Comparison of ENCODE assay signal across 10 cellular contexts in genomic region chr9:136942881-136943230, GRCh38. TPM values are rescaled to one million over a fixed set of nuclear protein-coding genes. Genes with fewer than 3 reads are reported as not detected.
DNase-seq lines count a peak whose midpoint lies in the region; ATAC-seq, FAIRE-seq and TF ChIP-seq lines count a peak whose summit lies in the region.
"Had no signal": no experiment of that assay in that cellular context is flagged by ENCODE, and none has a peak within 500 bp of the region (broad histone marks: within the 10 kb centered on the region; RNA-seq: fewer than 3 reads in every experiment).

No MANE protein-coding gene starts in this region.

- no peaks in the 10 kb centered on the region for H4K20me1 ChIP-seq in K562 (replicated peaks; ENCODE audit: control insufficient read depth, insufficient read depth, low read length)

- no peak for TF ChIP-seq EP300 in K562 (IDR thresholded peaks at IDR 0.05; ENCODE audit: low read length)

- no peak for FAIRE-seq in K562 (lab: Jason Lieb, UNC)

- no peaks in the 10 kb centered on the region for H3K27me3 Mint-ChIP-seq in stimulated activated naive CD8-positive, alpha-beta T cell treated with anti-CD3 and anti-CD28 coated beads, Interleukin-15, Interleukin-2, amounts not matched to agents 100 ng/mL and 50 ng/mL, for 24 hours
- H3K27me3 Mint-ChIP-seq: naive B cell had no signal

- ATAC-seq in stimulated activated naive CD8-positive, alpha-beta T cell treated with anti-CD3 and anti-CD28 coated beads, Interleukin-15, Interleukin-2, amounts not matched to agents 100 U/mL and 50 U/mL, for 24 hours: no peak
- ATAC-seq in K562 (no peak), HG03135 (IDR thresholded peaks at IDR 0.05; ENCODE audit: unreplicated experiment) (no peak)
- ATAC-seq in activated CD4-positive, CD25-positive, alpha-beta regulatory T cell treated with anti-CD3 and anti-CD28 coated beads, Interleukin-2, amount 50 U/mL, for 24 hours: no peak

- POLR2A ChIA-PET in K562 (lab: Yijun Ruan, JAX): interaction anchor here (0.6 kb wide), 1 partner anchor 105 kb away, joined by 4 read pairs; no protein-coding TSS in a partner anchor

- no peaks in the 10 kb centered on the region for H3K9me3 Mint-ChIP-seq in stimulated activated naive CD8-positive, alpha-beta T cell treated with anti-CD3 and anti-CD28 coated beads, Interleukin-15, Interleukin-2, amounts not matched to agents 100 ng/mL and 50 ng/mL, for 24 hours
- H3K9me3 Mint-ChIP-seq: naive B cell had no signal

- H3K4me3 ChIP-seq in K562 (peak overlapping the region; percentile 95), mesodermal cell (ENCODE audit: extremely low read depth, insufficient read depth, low read length, poor library complexity, severe bottlenecking) (peak overlapping the region; percentile 82)

- H3K4me1 ChIP-seq in K562 (replicated peaks in 1 of 2; ENCODE audit: control insufficient read depth in 2 of 2, insufficient read depth in 2 of 2, low read length in 2 of 2) (peaks cover 20 to 87% of the 10 kb centered on the region in 2 experiments), mesodermal cell (ENCODE audit: control insufficient read depth, insufficient read depth, low read length, poor library complexity, severe bottlenecking) (peaks cover 4% of the 10 kb centered on the region)

- 91% methylated on average over 13 of the region's 16 CpGs for WGBS in K562 (ENCODE audit: insufficient coverage, low coverage, missing lambda C conversion rate)
- 98 to 100% methylated on average over 7 to 12 of the region's 16 CpGs for WGBS in mesodermal cell (ENCODE audit: insufficient coverage in 2 of 2), 2 experiments

- CTCF ChIA-PET in K562 (lab: Yijun Ruan, JAX; ENCODE audit: low intra/inter-chr PET ratio): interaction anchor here (0.6 kb wide), 1 partner anchor 96 kb away, joined by 3 read pairs; no protein-coding TSS in a partner anchor

- DNase-seq in stimulated activated naive CD8-positive, alpha-beta T cell treated with anti-CD3 and anti-CD28 coated beads, Interleukin-15, Interleukin-2, amounts not matched to agents 100 U/mL and 50 U/mL, for 24 hours: no peak
- DNase-seq in K562 (ENCODE audit: extremely low read depth in 1 of 4, low spot score in 3 of 4): no peak
- no peak for DNase-seq in DMS79 (lab: John Stamatoyannopoulos, UW)
- DNase-seq in NCI-H146 treated with DMSO at 0.1 percent for 48 hours (lab: John Stamatoyannopoulos, UW; ENCODE audit: unreplicated experiment): no peak
- DNase-seq: KBM-7, naive B cell had no signal

- H3K4me2 ChIP-seq in K562 (ENCODE audit: insufficient read depth, low read length): peak overlapping the region; percentile 88; the same call in 1 of the 2 replicates

- no TSS peak for BruUV-seq in K562 (replicated peaks; lab: Mats Ljungman, UMichigan)

- intact Hi-C loops in K562 (cut with micrococcal nuclease): loop anchor here (5.0 kb wide), 1 partner anchor 96 kb away; the partner anchor contains the start of gene PHPT1

- no peak overlapping the region for H2AFZ ChIP-seq in K562 (ENCODE audit: low read depth, low read length)

- peaks cover 19% of the 10 kb centered on the region for H3K36me3 Mint-ChIP-seq in stimulated activated naive CD8-positive, alpha-beta T cell treated with anti-CD3 and anti-CD28 coated beads, Interleukin-15, Interleukin-2, amounts not matched to agents 100 ng/mL and 50 ng/mL, for 24 hours (ENCODE audit: low read depth)

- in situ Hi-C loops in K562 (cut with MboI): no loop called here

- TF ChIP-seq POLR2A in K562 (conservative IDR thresholded peaks at IDR 0.05): no peak

- H3K79me2 ChIP-seq in K562 (ENCODE audit: control insufficient read depth, insufficient read depth, low read length): peaks cover 26% of the 10 kb centered on the region

- peaks cover 9% of the 10 kb centered on the region for H3K4me1 Mint-ChIP-seq in stimulated activated naive CD8-positive, alpha-beta T cell treated with anti-CD3 and anti-CD28 coated beads, Interleukin-15, Interleukin-2, amounts not matched to agents 100 ng/mL and 50 ng/mL, for 24 hours (ENCODE audit: low read depth)

- no peaks in the 10 kb centered on the region for H3K27me3 ChIP-seq in K562 (ENCODE audit: control insufficient read depth in 2 of 2, insufficient read depth in 2 of 2, low read length in 2 of 2)

- H3K4me3 Mint-ChIP-seq in stimulated activated naive CD8-positive, alpha-beta T cell treated with anti-CD3 and anti-CD28 coated beads, Interleukin-15, Interleukin-2, amounts not matched to agents 100 ng/mL and 50 ng/mL, for 24 hours: peak overlapping the region; percentile 20

- no peak for TF ChIP-seq RAD21 in K562 (CRISPR knock-in tag; conservative IDR thresholded peaks at IDR 0.05 in 1 of 2, IDR thresholded peaks at IDR 0.05 in 1 of 2)

- peak overlapping the region in 1 of 2 experiments; percentile 98; a peak in 2 of 4 replicates for H3K9ac ChIP-seq in K562 (ENCODE audit: insufficient read depth in 1 of 2, low read depth in 2 of 2, low read length in 2 of 2)

- no peak overlapping the region for H3K27ac ChIP-seq in K562 (ENCODE audit: extremely low read depth, low read depth, low read length)
- H3K27ac ChIP-seq in mesodermal cell (ENCODE audit: low read depth, low read length, severe bottlenecking): no peak overlapping the region

- H3K36me3 ChIP-seq in K562 (ENCODE audit: control insufficient read depth, insufficient read depth, low read length): peaks cover 46% of the 10 kb centered on the region; the same call in 2 of the 3 replicates
- H3K36me3 ChIP-seq in mesodermal cell (ENCODE audit: control insufficient read depth, insufficient read depth, low read length): peaks cover 49% of the 10 kb centered on the region

- no peak overlapping the region for H3K27ac Mint-ChIP-seq in stimulated activated naive CD8-positive, alpha-beta T cell treated with anti-CD3 and anti-CD28 coated beads, Interleukin-15, Interleukin-2, amounts not matched to agents 100 ng/mL and 50 ng/mL, for 24 hours

- H3K9me3 ChIP-seq in K562 (replicated peaks; ENCODE audit: control insufficient read depth, insufficient read depth, low read depth, low read length) (no peaks in the 10 kb centered on the region), mesodermal cell (ENCODE audit: control insufficient read depth, low read length) (no peaks in the 10 kb centered on the region)

- TF ChIP-seq CTCF in K562 (IDR thresholded peaks at IDR 0.05 in 2 of 3, conservative IDR thresholded peaks at IDR 0.05 in 1 of 3; ENCODE audit: insufficient read depth in 2 of 3, low read depth in 1 of 3, low read length in 3 of 3): no peak

- peaks cover 3% of the 10 kb centered on the region for H3K9me1 ChIP-seq in K562 (ENCODE audit: control insufficient read depth, insufficient read depth, low read length)

RNA-seq across cellular contexts. Expression of gene FBXW5, which starts 1.7 kb away (rescaled TPM):
- total RNA-seq in K562 (2011; cell fraction: chromatin; rRNA removed; ENCODE audit: low replicate concordance): 30.2 and 159 TPM in 2 replicates
- 182 and 203 TPM in 2 replicates for total RNA-seq in K562 (2011; cell fraction: nucleolus; rRNA removed)
- 58.6 and 70.2 TPM in 2 replicates for total RNA-seq in K562 (2011; cell fraction: nucleoplasm; rRNA removed)
- total RNA-seq in K562 (2014; rRNA removed) (128 and 144 TPM in 2 replicates), K562 (2014; rRNA removed; fragmentation: Illumina TruSeq; extraction: Trizol) (3.2 and 6.1 TPM in 2 replicates), K562 (2015; rRNA removed; fragmentation: Illumina TruSeq; extraction: Trizol) (37.0 and 40.6 TPM in 2 replicates), K562 (2021) (99.7 and 103 TPM in 2 replicates)
- polyA plus RNA-seq in K562 (2011; rRNA removed) (37.5 and 55.5 TPM in 2 replicates), K562 (2014; fragmentation: Illumina TruSeq; extraction: Trizol) (10.8 and 36.2 TPM in 2 replicates), K562 (2014; fragmentation: Nextera tagmentation; extraction: Ambion mirVana) (1 to 10 TPM in 1 of 2 experiments, under 1 TPM in 1; 0.21 to 1.2 TPM), K562 (2014; rRNA removed) (97.6 and 107 TPM in 2 replicates)
- polyA plus RNA-seq in K562 (2011; cell fraction: cytosol; rRNA removed): 71.8 and 204 TPM in 2 replicates
- 312 and 563 TPM in 2 replicates for polyA plus RNA-seq in K562 (2011; cell fraction: nucleus; rRNA removed)
- polyA plus RNA-seq in K562 (2012): 55.7 and 82.1 TPM in 2 replicates
- 13.6 and 27.8 TPM in 2 replicates for polyA minus RNA-seq in K562 (2011; rRNA and poly(A)+ RNA removed)
- polyA minus RNA-seq in K562 (2011; cell fraction: cytosol; rRNA and poly(A)+ RNA removed): 66.5 and 87.7 TPM in 2 replicates
- polyA minus RNA-seq in K562 (2011; cell fraction: nucleus; rRNA and poly(A)+ RNA removed): 82.3 and 93.4 TPM in 2 replicates
- 65.1 TPM for polyA plus RNA-seq in mesodermal cell (2013, experiment 1 of 2)
- 57.7 TPM for polyA plus RNA-seq in mesodermal cell (2013, experiment 2 of 2)

RNA-seq across cellular contexts. Expression of gene C8G, which starts 2.2 kb away (rescaled TPM):
- total RNA-seq in K562 (2011; cell fraction: chromatin; rRNA removed; ENCODE audit: low replicate concordance): 3.8 and 8.4 TPM in 2 replicates
- total RNA-seq in K562 (2011; cell fraction: nucleolus; rRNA removed): 8.3 and 11.8 TPM in 2 replicates
- 3.4 and 4.7 TPM in 2 replicates for total RNA-seq in K562 (2011; cell fraction: nucleoplasm; rRNA removed)
- 2.7 and 3.0 TPM in 2 replicates for total RNA-seq in K562 (2014; rRNA removed)
- not detected in 2 replicates for total RNA-seq in K562 (2014; rRNA removed; fragmentation: Illumina TruSeq; extraction: Trizol)
- 2.9 and 4.4 TPM in 2 replicates for total RNA-seq in K562 (2015; rRNA removed; fragmentation: Illumina TruSeq; extraction: Trizol)
- total RNA-seq in K562 (2021): 4.3 and 5.9 TPM in 2 replicates
- polyA plus RNA-seq in K562 (2011; rRNA removed): 0.35 and 2.0 TPM in 2 replicates
- polyA plus RNA-seq in K562 (2011; cell fraction: cytosol; rRNA removed): 0.70 and 0.96 TPM in 2 replicates
- 19.6 and 29.1 TPM in 2 replicates for polyA plus RNA-seq in K562 (2011; cell fraction: nucleus; rRNA removed)
- polyA plus RNA-seq in K562 (2012): 8.5 and 12.1 TPM in 2 replicates
- polyA plus RNA-seq in K562 (2014; fragmentation: Illumina TruSeq; extraction: Trizol): 0.59 and 1.3 TPM in 2 replicates
- polyA plus RNA-seq in K562 (2014; fragmentation: Nextera tagmentation; extraction: Ambion mirVana): under 1 TPM in 1 of 2 experiments, not detected in 1; 0.38 TPM
- 1.9 and 4.0 TPM in 2 replicates for polyA plus RNA-seq in K562 (2014; rRNA removed)
- polyA minus RNA-seq in K562 (2011; rRNA and poly(A)+ RNA removed): not detected in 2 replicates
- not detected in 2 replicates for polyA minus RNA-seq in K562 (2011; cell fraction: cytosol; rRNA and poly(A)+ RNA removed)
- 2.1 and 3.4 TPM in 2 replicates for polyA minus RNA-seq in K562 (2011; cell fraction: nucleus; rRNA and poly(A)+ RNA removed)
- polyA plus RNA-seq in mesodermal cell (2013, experiment 1 of 2): 1.1 TPM
- polyA plus RNA-seq in mesodermal cell (2013, experiment 2 of 2): not detected

RNA-seq across cellular contexts. Expression of gene LCN12, which starts 9.2 kb away (rescaled TPM):
- 1.3 TPM in 1 of 2 replicates, not detected in the other for total RNA-seq in K562 (2011; cell fraction: chromatin; rRNA removed; ENCODE audit: low replicate concordance)
- 0.67 and 0.92 TPM in 2 replicates for total RNA-seq in K562 (2011; cell fraction: nucleolus; rRNA removed)
- total RNA-seq in K562 (2011; cell fraction: nucleoplasm; rRNA removed): 0.51 TPM in 1 of 2 replicates, not detected in the other
- total RNA-seq in K562 (2014; rRNA removed) (not detected in 2 replicates), K562 (2014; rRNA removed; fragmentation: Illumina TruSeq; extraction: Trizol) (not detected in 2 replicates), K562 (2015; rRNA removed; fragmentation: Illumina TruSeq; extraction: Trizol) (not detected in 2 replicates), K562 (2021) (not detected in 2 replicates)
- polyA plus RNA-seq in K562 (2011; rRNA removed) (0.24 TPM in 1 of 2 replicates, not detected in the other), K562 (2014; fragmentation: Illumina TruSeq; extraction: Trizol) (not detected in 2 replicates), K562 (2014; fragmentation: Nextera tagmentation; extraction: Ambion mirVana) (not detected), K562 (2014; rRNA removed) (0.05 TPM in 1 of 2 replicates, not detected in the other)
- not detected in 2 replicates for polyA plus RNA-seq in K562 (2011; cell fraction: cytosol; rRNA removed)
- polyA plus RNA-seq in K562 (2011; cell fraction: nucleus; rRNA removed): 1.0 and 1.2 TPM in 2 replicates
- 0.32 and 0.35 TPM in 2 replicates for polyA plus RNA-seq in K562 (2012)
- polyA minus RNA-seq in K562 (2011; rRNA and poly(A)+ RNA removed): not detected in 2 replicates
- polyA minus RNA-seq in K562 (2011; cell fraction: cytosol; rRNA and poly(A)+ RNA removed): not detected in 2 replicates
- not detected in 2 replicates for polyA minus RNA-seq in K562 (2011; cell fraction: nucleus; rRNA and poly(A)+ RNA removed)
- polyA plus RNA-seq in mesodermal cell (2013, experiment 1 of 2): not detected
- polyA plus RNA-seq in mesodermal cell (2013, experiment 2 of 2): not detected

RNA-seq across cellular contexts. Expression of gene PTGDS, which starts 34.4 kb away (rescaled TPM):
- 1.9 and 6.7 TPM in 2 replicates for total RNA-seq in K562 (2011; cell fraction: chromatin; rRNA removed; ENCODE audit: low replicate concordance)
- 6.7 and 8.8 TPM in 2 replicates for total RNA-seq in K562 (2011; cell fraction: nucleolus; rRNA removed)
- 4.5 and 5.2 TPM in 2 replicates for total RNA-seq in K562 (2011; cell fraction: nucleoplasm; rRNA removed)
- 5.2 and 7.4 TPM in 2 replicates for total RNA-seq in K562 (2014; rRNA removed)
- total RNA-seq in K562 (2014; rRNA removed; fragmentation: Illumina TruSeq; extraction: Trizol): 0.65 TPM in 1 of 2 replicates, not detected in the other
- 2.0 and 2.9 TPM in 2 replicates for total RNA-seq in K562 (2015; rRNA removed; fragmentation: Illumina TruSeq; extraction: Trizol)
- total RNA-seq in K562 (2021): 4.6 and 4.7 TPM in 2 replicates
- polyA plus RNA-seq in K562 (2011; rRNA removed): 2.6 and 4.4 TPM in 2 replicates
- polyA plus RNA-seq in K562 (2011; cell fraction: cytosol; rRNA removed): 5.3 and 10.5 TPM in 2 replicates
- 23.2 and 26.0 TPM in 2 replicates for polyA plus RNA-seq in K562 (2011; cell fraction: nucleus; rRNA removed)
- polyA plus RNA-seq in K562 (2012): 8.5 and 12.1 TPM in 2 replicates
- 1.2 and 2.7 TPM in 2 replicates for polyA plus RNA-seq in K562 (2014; fragmentation: Illumina TruSeq; extraction: Trizol)
- under 1 TPM; 0.46 to 0.55 TPM for polyA plus RNA-seq in K562 (2014; fragmentation: Nextera tagmentation; extraction: Ambion mirVana)
- polyA plus RNA-seq in K562 (2014; rRNA removed): 7.0 and 7.1 TPM in 2 replicates
- 0.51 TPM in 1 of 2 replicates, not detected in the other for polyA minus RNA-seq in K562 (2011; rRNA and poly(A)+ RNA removed)
- 1.8 and 3.4 TPM in 2 replicates for polyA minus RNA-seq in K562 (2011; cell fraction: cytosol; rRNA and poly(A)+ RNA removed)
- 5.7 and 10.0 TPM in 2 replicates for polyA minus RNA-seq in K562 (2011; cell fraction: nucleus; rRNA and poly(A)+ RNA removed)
- polyA plus RNA-seq in mesodermal cell (2013, experiment 1 of 2): 3.3 TPM
- polyA plus RNA-seq in mesodermal cell (2013, experiment 2 of 2): 1.4 TPM

RNA-seq across cellular contexts. Expression of gene LCNL1, which starts 39.9 kb away (rescaled TPM):
- 3.1 and 3.4 TPM in 2 replicates for total RNA-seq in K562 (2011; cell fraction: chromatin; rRNA removed; ENCODE audit: low replicate concordance)
- total RNA-seq in K562 (2011; cell fraction: nucleolus; rRNA removed): 1.2 and 1.7 TPM in 2 replicates
- 3.5 and 4.7 TPM in 2 replicates for total RNA-seq in K562 (2011; cell fraction: nucleoplasm; rRNA removed)
- total RNA-seq in K562 (2014; rRNA removed) (0.08 TPM in 1 of 2 replicates, not detected in the other), K562 (2014; rRNA removed; fragmentation: Illumina TruSeq; extraction: Trizol) (0.04 and 0.10 TPM in 2 replicates), K562 (2015; rRNA removed; fragmentation: Illumina TruSeq; extraction: Trizol) (not detected in 2 replicates), K562 (2021) (0.11 and 0.16 TPM in 2 replicates)
- polyA plus RNA-seq in K562 (2011; rRNA removed) (0.04 and 0.14 TPM in 2 replicates), K562 (2014; fragmentation: Illumina TruSeq; extraction: Trizol) (0.04 TPM in 1 of 2 replicates, not detected in the other), K562 (2014; fragmentation: Nextera tagmentation; extraction: Ambion mirVana) (not detected), K562 (2014; rRNA removed) (0.11 and 0.12 TPM in 2 replicates)
- 0.21 TPM in 1 of 2 replicates, not detected in the other for polyA plus RNA-seq in K562 (2011; cell fraction: cytosol; rRNA removed)
- 2.1 and 4.2 TPM in 2 replicates for polyA plus RNA-seq in K562 (2011; cell fraction: nucleus; rRNA removed)
- polyA plus RNA-seq in K562 (2012): 0.30 and 0.53 TPM in 2 replicates
- 0.27 and 0.81 TPM in 2 replicates for polyA minus RNA-seq in K562 (2011; rRNA and poly(A)+ RNA removed)
- not detected in 2 replicates for polyA minus RNA-seq in K562 (2011; cell fraction: cytosol; rRNA and poly(A)+ RNA removed)
- 1.3 and 2.4 TPM in 2 replicates for polyA minus RNA-seq in K562 (2011; cell fraction: nucleus; rRNA and poly(A)+ RNA removed)
- polyA plus RNA-seq in mesodermal cell (2013, experiment 1 of 2): 0.77 TPM
- polyA plus RNA-seq in mesodermal cell (2013, experiment 2 of 2): 0.15 TPM
